ENCODE assay signal across 18 cellular contexts in genomic region chr5:69364850-69365249, GRCh38. TPM values are rescaled to one million over a fixed set of nuclear protein-coding genes. Genes with fewer than 3 reads are reported as not detected.
DNase-seq lines count a peak whose midpoint lies in the region; ATAC-seq and TF ChIP-seq lines count a peak whose summit lies in the region.
"Had no signal": no experiment of that assay in that cellular context is flagged by ENCODE, and none has a peak within 500 bp of the region (broad histone marks: within the 10 kb centered on the region; RNA-seq: fewer than 3 reads in every experiment).

No MANE protein-coding gene starts in this region.

- no peak for TF ChIP-seq POLR2A in GM18505 (IDR thresholded peaks at IDR 0.05; ENCODE audit: borderline replicate concordance, extremely low read depth, insufficient read depth, insufficient read length)

- H3K27ac ChIP-seq in subcutaneous abdominal adipose tissue (ENCODE audit: low read depth, low read length), result peak overlapping the region; percentile 14
- H3K27ac ChIP-seq: HL-60, lower lobe of right lung had no signal

- H3K4me3 Mint-ChIP-seq in activated naive CD4-positive, alpha-beta T cell treated with anti-CD3 and anti-CD28 coated beads, Interleukin-2, amount 10 ng/mL, durations not matched to agents 7 days and 5 days, result no peak overlapping the region
- H3K4me3 Mint-ChIP-seq in activated naive CD8-positive, alpha-beta T cell, result no peak overlapping the region
- H3K4me3 Mint-ChIP-seq: CD14-positive monocyte, T-cell had no signal

- CTCF ChIA-PET in activated naive CD4-positive, alpha-beta T cell treated with anti-CD3 and anti-CD28 coated beads, Interleukin-2, amount 10 ng/mL, durations not matched to agents 7 days and 5 days (lab: Charles Lee), result no interaction called here

- no peaks in the 10 kb centered on the region for H3K9me3 ChIP-seq in subcutaneous abdominal adipose tissue (ENCODE audit: control insufficient read depth in 5 of 5, low read length in 5 of 5)
- H3K9me3 ChIP-seq: lower lobe of right lung had no signal

- H3K4me1 ChIP-seq in subcutaneous abdominal adipose tissue (ENCODE audit: control insufficient read depth in 5 of 5, insufficient read depth in 5 of 5, low read length in 5 of 5), result peaks cover 0 to 15% (median 13%) of the 10 kb centered on the region in 5 donors

- H3K9ac ChIP-seq in subcutaneous abdominal adipose tissue (ENCODE audit: low read length in 5 of 5), result no peak overlapping the region

- H3K36me3 Mint-ChIP-seq in activated naive CD4-positive, alpha-beta T cell treated with anti-CD3 and anti-CD28 coated beads, Interleukin-2, amount 10 ng/mL, durations not matched to agents 7 days and 5 days, result peaks cover 30% of the 10 kb centered on the region
- H3K36me3 Mint-ChIP-seq in activated naive CD4-positive, alpha-beta T cell treated with anti-CD3 and anti-CD28 coated beads, Interleukin-2, amount 50 U/mL, for 72 hours, result peaks cover 20 to 43% of the 10 kb centered on the region in 2 donors
- H3K36me3 Mint-ChIP-seq in activated naive CD8-positive, alpha-beta T cell, result peaks cover 3% of the 10 kb centered on the region

- no peaks in the 10 kb centered on the region for H3K27me3 Mint-ChIP-seq in activated naive CD4-positive, alpha-beta T cell treated with anti-CD3 and anti-CD28 coated beads, Interleukin-2, amount 10 ng/mL, durations not matched to agents 7 days and 5 days
- H3K27me3 Mint-ChIP-seq in activated naive CD8-positive, alpha-beta T cell, result no peaks in the 10 kb centered on the region
- H3K27me3 Mint-ChIP-seq: T-cell had no signal

- peaks cover 15 to 43% (median 27%) of the 10 kb centered on the region in 5 donors for H3K36me3 ChIP-seq in subcutaneous abdominal adipose tissue (ENCODE audit: control insufficient read depth in 5 of 5, insufficient read depth in 5 of 5, low read length in 5 of 5)

- no peaks in the 10 kb centered on the region for H3K27me3 ChIP-seq in subcutaneous abdominal adipose tissue (ENCODE audit: control insufficient read depth in 5 of 5, insufficient read depth in 4 of 5, low read length in 5 of 5)

- no peak for ATAC-seq in activated naive CD4-positive, alpha-beta T cell treated with anti-CD3 and anti-CD28 coated beads, Interleukin-2, amount 50 U/mL, for 72 hours
- ATAC-seq in HG03175 (IDR thresholded peaks at IDR 0.05; ENCODE audit: unreplicated experiment) (no peak), GM18505 (IDR thresholded peaks at IDR 0.05; ENCODE audit: unreplicated experiment) (no peak)
- ATAC-seq: lower lobe of right lung, T-cell had no signal

- H3K4me1 Mint-ChIP-seq in activated naive CD4-positive, alpha-beta T cell treated with anti-CD3 and anti-CD28 coated beads, Interleukin-2, amount 10 ng/mL, durations not matched to agents 7 days and 5 days, result peaks cover 28% of the 10 kb centered on the region
- peaks cover 38% of the 10 kb centered on the region for H3K4me1 Mint-ChIP-seq in activated naive CD8-positive, alpha-beta T cell (ENCODE audit: low read depth)

- H3K4me3 ChIP-seq in subcutaneous abdominal adipose tissue (ENCODE audit: low read depth in 1 of 5, low read length in 5 of 5), result no peak overlapping the region
- H3K4me3 ChIP-seq: lower lobe of right lung had no signal

- DNase-seq in activated naive CD4-positive, alpha-beta T cell treated with anti-CD3 and anti-CD28 coated beads, Interleukin-2, amount 10 ng/mL, durations not matched to agents 7 days and 5 days, result no peak
- no peak for DNase-seq in activated naive CD4-positive, alpha-beta T cell treated with anti-CD3 and anti-CD28 coated beads, Interleukin-2, amount 50 U/mL, for 72 hours (ENCODE audit: low spot score in 2 of 2)
- DNase-seq: activated CD4-positive, alpha-beta T cell treated with anti-CD3 and anti-CD28 coated beads for 48 hours; cortex of kidney; DMS153; hippocampal formation; lower lobe of right lung; NCI-H774; occipital lobe; stimulated activated CD8-positive, alpha-beta memory T cell treated with anti-CD3 and anti-CD28 coated beads, Interleukin-4, amount 100 ng/mL, for 48 hours; substantia nigra; T-cell had no signal

- H3K9me3 Mint-ChIP-seq in activated naive CD4-positive, alpha-beta T cell treated with anti-CD3 and anti-CD28 coated beads, Interleukin-2, amount 10 ng/mL, durations not matched to agents 7 days and 5 days, result no peaks in the 10 kb centered on the region
- H3K9me3 Mint-ChIP-seq in activated naive CD4-positive, alpha-beta T cell treated with anti-CD3 and anti-CD28 coated beads, Interleukin-2, amount 50 U/mL, for 72 hours, result no peaks in the 10 kb centered on the region
- no peaks in the 10 kb centered on the region for H3K9me3 Mint-ChIP-seq in activated naive CD8-positive, alpha-beta T cell (ENCODE audit: low read depth)
- H3K9me3 Mint-ChIP-seq: CD14-positive monocyte, T-cell had no signal

- peak overlapping the region; percentile 11 for H3K27ac Mint-ChIP-seq in activated naive CD4-positive, alpha-beta T cell treated with anti-CD3 and anti-CD28 coated beads, Interleukin-2, amount 10 ng/mL, durations not matched to agents 7 days and 5 days
- peak overlapping the region in 1 of 2 donors; percentile 20 for H3K27ac Mint-ChIP-seq in activated naive CD4-positive, alpha-beta T cell treated with anti-CD3 and anti-CD28 coated beads, Interleukin-2, amount 50 U/mL, for 72 hours
- peak overlapping the region; percentile 41 for H3K27ac Mint-ChIP-seq in activated naive CD8-positive, alpha-beta T cell

RNA-seq across cellular contexts. Expression of gene AK6, which starts 4.5 kb away (rescaled TPM):
- total RNA-seq in activated naive CD4-positive, alpha-beta T cell treated with anti-CD3 and anti-CD28 coated beads, Interleukin-2, amount 50 U/mL, for 72 hours, result 10 to 100 TPM; 61.3 to 86.2 TPM

RNA-seq across cellular contexts. Expression of gene TAF9, which starts 4.5 kb away (rescaled TPM):
- total RNA-seq in activated naive CD4-positive, alpha-beta T cell treated with anti-CD3 and anti-CD28 coated beads, Interleukin-2, amount 50 U/mL, for 72 hours, result 10 to 100 TPM; 74.3 to 80.1 TPM

RNA-seq across cellular contexts. Expression of gene RAD17, which starts 4.8 kb away (rescaled TPM):
- total RNA-seq in activated naive CD4-positive, alpha-beta T cell treated with anti-CD3 and anti-CD28 coated beads, Interleukin-2, amount 50 U/mL, for 72 hours, result 10 to 100 TPM; 25.7 to 29.7 TPM

RNA-seq across cellular contexts. Expression of gene CCDC125, which starts 32.2 kb away (rescaled TPM):
- total RNA-seq in activated naive CD4-positive, alpha-beta T cell treated with anti-CD3 and anti-CD28 coated beads, Interleukin-2, amount 50 U/mL, for 72 hours, result 10 to 100 TPM; 13.3 to 16.0 TPM

RNA-seq across cellular contexts. Expression of gene MARVELD2, which starts 50.1 kb away (rescaled TPM):
- total RNA-seq in activated naive CD4-positive, alpha-beta T cell treated with anti-CD3 and anti-CD28 coated beads, Interleukin-2, amount 50 U/mL, for 72 hours, result under 1 TPM; 0.23 to 0.39 TPM
